34 cellular contexts compared by ENCODE assay signal in genomic region chr13:20984879-20985278, GRCh38.
"Had no signal": no experiment of that assay in that cellular context is flagged by ENCODE, and none has a peak within 500 bp of the region (broad histone marks: within the 10 kb centered on the region; RNA-seq: fewer than 3 reads in every experiment).

No MANE protein-coding gene starts in this region.

- H3K27me3 Mint-ChIP-seq: activated B cell treated with CpG ODN at 0.5 μM for 24 hours; activated CD8-positive, alpha-beta T cell treated with anti-CD3 and anti-CD28 coated beads for 36 hours; activated naive CD8-positive, alpha-beta T cell; activated T-helper 17 cell treated with anti-CD3 and anti-CD28 coated beads, Interleukin-2, amount 50 U/mL, for 72 hours; effector memory CD8-positive, alpha-beta T cell; T-helper 17 cell had no signal

- H3K4me3 ChIP-seq: body of pancreas, breast epithelium, cardiac muscle cell, esophagus muscularis mucosa, gastroesophageal sphincter, heart right ventricle, hepatocyte had no signal

- H3K9me3 ChIP-seq: body of pancreas, esophagus muscularis mucosa, gastroesophageal sphincter, heart right ventricle had no signal

- H2AFZ ChIP-seq: hepatocyte had no signal

- H3K4me1 Mint-ChIP-seq: activated B cell treated with CpG ODN at 0.5 μM for 24 hours had no signal

- H3K27ac ChIP-seq: body of pancreas, breast epithelium, cardiac muscle cell, esophagus muscularis mucosa, gastroesophageal sphincter, heart right ventricle, hepatocyte, WERI-Rb-1 had no signal

- H3K27me3 ChIP-seq: body of pancreas, breast epithelium, cardiac muscle cell, esophagus muscularis mucosa, gastroesophageal sphincter, heart right ventricle, hepatocyte had no signal

- ATAC-seq: activated CD4-positive, CD25-positive, alpha-beta regulatory T cell treated with anti-CD3 and anti-CD28 coated beads, Interleukin-2, amount 50 U/mL, for 24 hours; activated CD8-positive, alpha-beta T cell treated with anti-CD3 and anti-CD28 coated beads for 36 hours; activated T-cell treated with anti-CD3 and anti-CD28 coated beads, Interleukin-2, amount 50 U/mL, for 4 hours; activated T-helper 17 cell treated with anti-CD3 and anti-CD28 coated beads, Interleukin-2, amount 50 U/mL, for 72 hours; body of pancreas; effector memory CD8-positive, alpha-beta T cell; gastroesophageal sphincter; heart right ventricle; T-helper 17 cell had no signal

- H3K27ac Mint-ChIP-seq: activated B cell treated with CpG ODN at 0.5 μM for 24 hours; activated CD8-positive, alpha-beta T cell treated with anti-CD3 and anti-CD28 coated beads for 36 hours; activated naive CD8-positive, alpha-beta T cell; activated T-helper 17 cell treated with anti-CD3 and anti-CD28 coated beads, Interleukin-2, amount 50 U/mL, for 72 hours; T-helper 17 cell; T-helper 2 cell treated with Interferon-gamma antibody and Interleukin-4, amounts not matched to agents 5 μg/mL and 100 μg/mL, for 36 hours had no signal

- DNase-seq: activated B cell treated with CpG ODN at 0.5 μM for 24 hours; activated CD4-positive, alpha-beta T cell treated with anti-CD3 and anti-CD28 coated beads for 48 hours; activated CD4-positive, alpha-beta T cell treated with anti-CD3 and anti-CD28 coated beads, Interleukin-2, amount 50 U/mL, for 1 hour; activated CD4-positive, alpha-beta T cell treated with anti-CD3 and anti-CD28 coated beads, Interleukin-2, amount 50 U/mL, for 48 hours; activated CD8-positive, alpha-beta T cell treated with anti-CD3 and anti-CD28 coated beads for 36 hours; activated effector memory CD4-positive, alpha-beta T cell treated with Interleukin-2 at 50 U/mL for 16 hours; activated gamma-delta T cell treated with Interleukin-2 at 50 U/mL for 16 hours; activated naive CD4-positive, alpha-beta T cell treated with anti-CD3 and anti-CD28 coated beads, Interleukin-2, amount 50 U/mL, for 16 hours; activated naive CD4-positive, alpha-beta T cell treated with Interleukin-2 at 50 U/mL for 16 hours; activated T-cell treated with anti-CD3 and anti-CD28 coated beads, Interleukin-2, amount 50 U/mL, for 4 hours; amniotic stem cell; anterior cingulate cortex; body of pancreas; central memory CD4-positive, alpha-beta T cell; cerebellar nuclear complex; cortex of kidney; dermis blood vessel endothelial cell; effector CD4-positive, alpha-beta T cell; effector memory CD8-positive, alpha-beta T cell; erythroblast; foreskin melanocyte; heart right ventricle; T-helper 17 cell; T1000; WERI-Rb-1 had no signal

- H3K9me3 Mint-ChIP-seq: activated B cell treated with CpG ODN at 0.5 μM for 24 hours; activated CD8-positive, alpha-beta T cell treated with anti-CD3 and anti-CD28 coated beads for 36 hours; activated T-cell treated with anti-CD3 and anti-CD28 coated beads, Interleukin-2, amount 50 U/mL, for 4 hours; activated T-helper 17 cell treated with anti-CD3 and anti-CD28 coated beads, Interleukin-2, amount 50 U/mL, for 72 hours; effector memory CD8-positive, alpha-beta T cell; T-helper 2 cell treated with Interferon-gamma antibody and Interleukin-4, amounts not matched to agents 5 μg/mL and 100 μg/mL, for 36 hours had no signal

- H3K4me2 ChIP-seq: hepatocyte had no signal

- H3K4me3 Mint-ChIP-seq: activated B cell treated with CpG ODN at 0.5 μM for 24 hours; activated CD8-positive, alpha-beta T cell treated with anti-CD3 and anti-CD28 coated beads for 36 hours; activated naive CD8-positive, alpha-beta T cell; activated T-cell treated with anti-CD3 and anti-CD28 coated beads, Interleukin-2, amount 50 U/mL, for 4 hours; activated T-helper 17 cell treated with anti-CD3 and anti-CD28 coated beads, Interleukin-2, amount 50 U/mL, for 72 hours; effector memory CD8-positive, alpha-beta T cell; T-helper 17 cell; T-helper 2 cell treated with Interferon-gamma antibody and Interleukin-4, amounts not matched to agents 5 μg/mL and 100 μg/mL, for 36 hours had no signal

- H3K36me3 Mint-ChIP-seq: activated naive CD8-positive, alpha-beta T cell had no signal

- H3K4me1 ChIP-seq: body of pancreas, breast epithelium had no signal
